In the genomic region with DNA sequence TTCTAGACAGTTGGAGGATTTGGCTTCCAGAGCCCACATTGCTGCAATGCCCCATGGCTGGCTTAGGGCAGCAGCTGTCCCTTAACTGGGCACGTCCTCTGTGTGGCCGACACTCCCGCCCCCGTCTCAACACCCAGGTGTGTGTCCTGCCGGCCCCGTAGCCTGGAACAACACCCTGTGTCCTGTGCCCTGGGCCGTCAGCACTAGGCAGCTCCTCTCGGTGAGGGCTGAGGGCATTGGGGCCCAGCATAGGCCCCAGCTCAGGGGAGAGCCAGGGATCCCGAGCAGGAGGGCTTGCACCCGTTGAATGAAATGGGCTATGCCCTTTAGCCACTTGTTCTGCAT, we compare ENCODE assay signal across 17 cellular contexts.
DNase-seq lines count a peak whose midpoint lies in the region; ATAC-seq and TF ChIP-seq lines count a peak whose summit lies in the region.
"Had no signal": no experiment of that assay in that cellular context is flagged by ENCODE, and none has a peak within 500 bp of the region (broad histone marks: within the 10 kb centered on the region; RNA-seq: fewer than 3 reads in every experiment).

No MANE protein-coding gene starts in this region.

- intact Hi-C loops in cardiac septum (cut with DNase I): no loop called here

- H3K4me3 Mint-ChIP-seq in progenitor cell of endocrine pancreas (ENCODE audit: low read depth): no peak overlapping the region
- H3K4me3 Mint-ChIP-seq: CD4-positive, alpha-beta memory T cell; GM23338 had no signal

- no peaks in the 10 kb centered on the region for H3K9me3 Mint-ChIP-seq in progenitor cell of endocrine pancreas (ENCODE audit: low read depth)
- H3K9me3 Mint-ChIP-seq: GM23338 had no signal

- H3K36me3 ChIP-seq in RWPE2 (ENCODE audit: low read depth) (peaks cover 3% of the 10 kb centered on the region; the same call in 1 of the 2 replicates), neuronal stem cell (replicated peaks in 1 of 2; ENCODE audit: control insufficient read depth in 2 of 2, insufficient read depth in 2 of 2, low read length in 2 of 2) (no peaks in the 10 kb centered on the region)
- H3K36me3 ChIP-seq: HAP-1 had no signal

- peaks cover 3% of the 10 kb centered on the region for H3K4me1 Mint-ChIP-seq in progenitor cell of endocrine pancreas (ENCODE audit: low read depth)
- H3K4me1 Mint-ChIP-seq: CD4-positive, alpha-beta memory T cell had no signal

- no peak for ATAC-seq in RWPE2 (ENCODE audit: low read depth)
- no peak for ATAC-seq in activated CD4-positive, CD25-positive, alpha-beta regulatory T cell treated with anti-CD3 and anti-CD28 coated beads, Interleukin-2, amount 50 U/mL, for 24 hours
- ATAC-seq: GM23338 had no signal

- H2AFZ ChIP-seq in neuronal stem cell (ENCODE audit: low read length): no peak overlapping the region
- H2AFZ ChIP-seq: GM23338 had no signal

- no peak overlapping the region for H3K27ac ChIP-seq in RWPE2 (ENCODE audit: poor library complexity, severe bottlenecking)
- H3K27ac ChIP-seq in cingulate gyrus (ENCODE audit: low read depth, low read length): peak overlapping the region; percentile 19
- no peak overlapping the region for H3K27ac ChIP-seq in neuronal stem cell (replicated peaks; ENCODE audit: low read length)

- no peak overlapping the region for H4K8ac ChIP-seq in neuronal stem cell (ENCODE audit: low read depth, low read length)

- peak overlapping the region; percentile 43 for H3K27ac Mint-ChIP-seq in progenitor cell of endocrine pancreas
- H3K27ac Mint-ChIP-seq: CD4-positive, alpha-beta memory T cell; GM23338 had no signal

- H3K18ac ChIP-seq in neuronal stem cell (ENCODE audit: low read length): peak overlapping the region; percentile 83

- H2BK15ac ChIP-seq in neuronal stem cell (ENCODE audit: low read length): no peak overlapping the region

- H3K4me3 ChIP-seq in RWPE2 (ENCODE audit: severe bottlenecking): no peak overlapping the region
- H3K4me3 ChIP-seq in neuronal stem cell (ENCODE audit: low read length in 2 of 2): no peak overlapping the region
- H3K4me3 ChIP-seq: GM23338, HAP-1 had no signal

- no peak overlapping the region for H2BK5ac ChIP-seq in neuronal stem cell (ENCODE audit: low read length)

- no peak overlapping the region for H4K91ac ChIP-seq in neuronal stem cell (ENCODE audit: low read depth, low read length, poor library complexity)

- H3K9me3 ChIP-seq in RWPE2 (ENCODE audit: severe bottlenecking): no peaks in the 10 kb centered on the region
- peaks cover 3 to 4% of the 10 kb centered on the region in 2 donors for H3K9me3 ChIP-seq in neuronal stem cell (replicated peaks in 1 of 2; ENCODE audit: control insufficient read depth in 2 of 2, insufficient read depth in 1 of 2, low read depth in 1 of 2, low read length in 2 of 2)
- H3K9me3 ChIP-seq: HAP-1 had no signal

- no CpG with 5 or more reads among the region's 10 CpGs for WGBS in neuronal stem cell (ENCODE audit: extremely low coverage in 2 of 2, insufficient read length in 2 of 2, insufficient replicate concordance in 1 of 2), 2 donors

- no peak for TF ChIP-seq CTCF in RWPE2 (IDR thresholded peaks at IDR 0.05; ENCODE audit: poor library complexity, severe bottlenecking)
- no peak for TF ChIP-seq CTCF in progenitor cell of endocrine pancreas (IDR thresholded peaks at IDR 0.05; ENCODE audit: unreplicated experiment)

- peak overlapping the region; percentile 77 for H2BK12ac ChIP-seq in neuronal stem cell (ENCODE audit: low read length)

- H3K14ac ChIP-seq in neuronal stem cell (ENCODE audit: low read length): no peak overlapping the region

- no peak overlapping the region for H2BK120ac ChIP-seq in neuronal stem cell (ENCODE audit: low read depth, low read length)

- H3K4me1 ChIP-seq in RWPE2 (ENCODE audit: insufficient read depth, poor library complexity, severe bottlenecking) (no peaks in the 10 kb centered on the region), neuronal stem cell (ENCODE audit: control insufficient read depth in 2 of 2, insufficient read depth in 1 of 2, low read depth in 1 of 2, low read length in 2 of 2) (peaks cover 21 to 28% of the 10 kb centered on the region in 2 donors)
- H3K4me1 ChIP-seq: HAP-1 had no signal

- H3K4ac ChIP-seq in neuronal stem cell (ENCODE audit: low read length): no peak overlapping the region

- no peak overlapping the region for H3K4me2 ChIP-seq in neuronal stem cell (ENCODE audit: insufficient read depth, low read length, poor library complexity, severe bottlenecking)
- H3K4me2 ChIP-seq: GM23338 had no signal

- H3K23ac ChIP-seq in neuronal stem cell (ENCODE audit: low read depth, low read length, poor library complexity): no peak overlapping the region

- H3K27me3 ChIP-seq in RWPE2 (ENCODE audit: insufficient read depth, poor library complexity, severe bottlenecking): no peaks in the 10 kb centered on the region
- H3K27me3 ChIP-seq in neuronal stem cell (ENCODE audit: control insufficient read depth in 3 of 3, insufficient read depth in 3 of 3, low read depth in 1 of 3, low read length in 3 of 3): no peaks in the 10 kb centered on the region

- no peak overlapping the region for H3K9ac ChIP-seq in neuronal stem cell (ENCODE audit: low read depth, low read length, poor library complexity)

- H3K36me3 Mint-ChIP-seq in progenitor cell of endocrine pancreas (ENCODE audit: insufficient read depth): no peaks in the 10 kb centered on the region
- H3K36me3 Mint-ChIP-seq: CD4-positive, alpha-beta memory T cell had no signal

- peak overlapping the region; percentile 53 for H2AK5ac ChIP-seq in neuronal stem cell (ENCODE audit: low read depth, low read length)

- peaks cover 2% of the 10 kb centered on the region for H3K79me1 ChIP-seq in neuronal stem cell (ENCODE audit: low read depth, low read length)

- peak; percentile 81 for DNase-seq in RWPE2 (ENCODE audit: low spot score)
- DNase-seq in neuronal stem cell (ENCODE audit: low spot score): no peak
- DNase-seq in progenitor cell of endocrine pancreas (ENCODE audit: low spot score, unreplicated experiment): no peak
- no peak for DNase-seq in NCI-H2081 (lab: John Stamatoyannopoulos, UW)
- no peak for DNase-seq in HCEC 1CT
- DNase-seq in cardiac septum (ENCODE audit: low spot score): no peak
- DNase-seq: C1 segment of cervical spinal cord; Calu3; CD4-positive, alpha-beta memory T cell; COR-L47; DMS53; DMS79 treated with DMSO at 0.1 percent for 48 hours; GF-D8 had no signal

- peaks cover 5% of the 10 kb centered on the region for H3K27me3 Mint-ChIP-seq in progenitor cell of endocrine pancreas
- H3K27me3 Mint-ChIP-seq: CD4-positive, alpha-beta memory T cell had no signal
